11 cellular contexts compared by ENCODE assay signal in the genomic region with DNA sequence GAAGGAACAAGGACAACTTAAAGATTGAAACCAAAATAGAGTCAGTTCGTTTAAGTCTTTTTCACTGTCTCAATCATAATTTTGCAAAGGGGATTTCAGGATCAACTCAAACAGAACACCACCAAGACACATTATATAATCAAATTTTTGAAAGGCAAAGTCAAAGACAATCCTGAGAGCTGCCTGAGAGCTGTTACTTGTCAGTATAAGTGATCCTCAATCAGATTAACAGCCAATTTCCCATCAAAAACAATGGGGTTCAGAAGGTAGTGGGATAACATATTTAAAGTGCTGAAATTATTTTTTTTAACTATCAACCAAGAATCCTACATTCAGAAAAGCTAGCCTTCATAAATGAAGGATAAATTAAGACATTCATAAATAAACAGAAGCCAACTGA. TPM values are rescaled to one million over a fixed set of nuclear protein-coding genes. Genes with fewer than 3 reads are reported as not detected.
"Had no signal": no experiment of that assay in that cellular context is flagged by ENCODE, and none has a peak within 500 bp of the region (broad histone marks: within the 10 kb centered on the region; RNA-seq: fewer than 3 reads in every experiment).

No MANE protein-coding gene starts in this region.

- H3K4me2 ChIP-seq: GM23338 had no signal

- H3K4me3 ChIP-seq: GM23248, GM23338, HAP-1 had no signal

- H3K36me3 ChIP-seq: HAP-1 had no signal

- H3K4me1 ChIP-seq: HAP-1 had no signal

- H3K27ac ChIP-seq: GM23248 had no signal

- H3K9ac ChIP-seq: GM23248 had no signal

- DNase-seq: GM23248, GOT3, H7, H9, HCEC 1CT, HFFc6 had no signal

- ATAC-seq: GM23338, HCT116 had no signal

- FAIRE-seq: H1 had no signal

- H2AFZ ChIP-seq: GM23248, GM23338 had no signal

RNA-seq across cellular contexts. Expression of a gene that starts 19.3 kb away (rescaled TPM):
- total RNA-seq: GM23248, H1, H4, H7, HFFc6 had no signal
- polyA plus RNA-seq: GM23248 had no signal
